26 cellular contexts compared by ENCODE assay signal in the genomic region with DNA sequence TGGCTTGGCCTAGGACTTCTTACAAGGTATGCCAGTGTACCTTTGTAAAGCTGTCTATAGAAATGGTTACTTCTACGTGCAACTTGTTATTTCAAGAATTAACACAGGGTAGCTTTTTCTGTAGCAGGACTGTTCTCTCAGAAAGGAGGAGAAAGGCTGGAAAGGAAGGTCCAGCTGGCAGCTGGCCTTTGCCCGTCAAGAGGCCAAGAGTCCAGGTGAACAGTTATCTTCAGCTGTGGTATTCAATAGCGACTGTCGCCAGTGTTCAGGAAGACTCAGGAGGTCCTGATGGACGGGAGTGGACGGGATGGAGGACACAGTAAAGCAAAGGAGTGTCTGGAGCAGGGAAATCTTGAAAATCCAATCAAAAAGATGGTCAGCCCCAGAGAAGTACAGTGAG. TPM values are rescaled to one million over a fixed set of nuclear protein-coding genes. Genes with fewer than 3 reads are reported as not detected.
A peak's percentile ranks its signal among the peaks of the same experiment; 100 is the strongest.
DNase-seq lines count a peak whose midpoint lies in the region; ATAC-seq and TF ChIP-seq lines count a peak whose summit lies in the region.
"Had no signal": no experiment of that assay in that cellular context is flagged by ENCODE, and none has a peak within 500 bp of the region (broad histone marks: within the 10 kb centered on the region; RNA-seq: fewer than 3 reads in every experiment).

No MANE protein-coding gene starts in this region.

- H3K9me3 Mint-ChIP-seq in activated naive CD8-positive, alpha-beta T cell (ENCODE audit: low read depth) = no peaks in the 10 kb centered on the region
- H3K9me3 Mint-ChIP-seq in activated naive CD8-positive, alpha-beta T cell treated with anti-CD3 and anti-CD28 coated beads, Interleukin-2, amount 50 U/mL, for 24 hours = no peaks in the 10 kb centered on the region
- no peaks in the 10 kb centered on the region for H3K9me3 Mint-ChIP-seq in IgD-negative memory B cell
- H3K9me3 Mint-ChIP-seq: CD4-positive, CD25-positive, alpha-beta regulatory T cell had no signal

- no peaks in the 10 kb centered on the region for H3K27me3 Mint-ChIP-seq in activated naive CD8-positive, alpha-beta T cell
- no peaks in the 10 kb centered on the region for H3K27me3 Mint-ChIP-seq in activated naive CD8-positive, alpha-beta T cell treated with anti-CD3 and anti-CD28 coated beads, Interleukin-2, amount 50 U/mL, for 24 hours
- H3K27me3 Mint-ChIP-seq in IgD-negative memory B cell = no peaks in the 10 kb centered on the region
- H3K27me3 Mint-ChIP-seq: CD4-positive, CD25-positive, alpha-beta regulatory T cell had no signal

- H3K4me1 ChIP-seq in right lobe of liver = peaks cover 0 to 16% (median 8%) of the 10 kb centered on the region in 4 donors
- H3K4me1 ChIP-seq: Caco-2, SJCRH30 had no signal

- peaks cover 10% of the 10 kb centered on the region for H3K36me3 Mint-ChIP-seq in activated naive CD8-positive, alpha-beta T cell
- H3K36me3 Mint-ChIP-seq in activated naive CD8-positive, alpha-beta T cell treated with anti-CD3 and anti-CD28 coated beads, Interleukin-2, amount 50 U/mL, for 24 hours (ENCODE audit: low read depth) = peaks cover 14% of the 10 kb centered on the region
- peaks cover 7% of the 10 kb centered on the region for H3K36me3 Mint-ChIP-seq in IgD-negative memory B cell

- H3K4me3 ChIP-seq in right lobe of liver = no peak overlapping the region
- H3K4me3 ChIP-seq: BLaER1, SJCRH30 had no signal

- no peak overlapping the region for H3K27ac ChIP-seq in right lobe of liver
- H3K27ac ChIP-seq: BLaER1, SJCRH30 had no signal

- no peak overlapping the region for H3K4me3 Mint-ChIP-seq in activated naive CD8-positive, alpha-beta T cell
- H3K4me3 Mint-ChIP-seq in activated naive CD8-positive, alpha-beta T cell treated with anti-CD3 and anti-CD28 coated beads, Interleukin-2, amount 50 U/mL, for 24 hours = no peak overlapping the region
- H3K4me3 Mint-ChIP-seq in IgD-negative memory B cell = peak overlapping the region in 1 of 4 donors; percentile 72

- TF ChIP-seq POLR2A in right lobe of liver (IDR thresholded peaks at IDR 0.05) = no peak

- H3K27ac Mint-ChIP-seq in activated naive CD8-positive, alpha-beta T cell = peak overlapping the region; percentile 68
- H3K27ac Mint-ChIP-seq in activated naive CD8-positive, alpha-beta T cell treated with anti-CD3 and anti-CD28 coated beads, Interleukin-2, amount 50 U/mL, for 24 hours = no peak overlapping the region
- peak overlapping the region; percentile 2 to 62 (median 34) for H3K27ac Mint-ChIP-seq in IgD-negative memory B cell

- WGBS in right lobe of liver (ENCODE audit: insufficient coverage, low coverage, low lambda C conversion rate, missing lambda C conversion rate) = 18% methylated on average over 5 of the region's 6 CpGs

- no peaks in the 10 kb centered on the region for H3K27me3 ChIP-seq in right lobe of liver
- H3K27me3 ChIP-seq: BLaER1, SJCRH30 had no signal

- no peak for TF ChIP-seq CTCF in right lobe of liver (IDR thresholded peaks at IDR 0.05)

- intact Hi-C loops in right lobe of liver (cut with DNase I) = no loop called here

- no peak for ATAC-seq in activated naive CD8-positive, alpha-beta T cell treated with anti-CD3 and anti-CD28 coated beads, Interleukin-2, amount 50 U/mL, for 24 hours
- ATAC-seq in right lobe of liver (peak in 1 of 4 donors; percentile 9), GM21526 (IDR thresholded peaks at IDR 0.05; ENCODE audit: low FRiP score, unreplicated experiment) (no peak)
- ATAC-seq: HCT116, Right ventricle myocardium inferior, SK-N-SH treated with all-trans-retinoic acid at 6 μM for 48 hours had no signal

- DNase-seq in activated naive CD8-positive, alpha-beta T cell treated with anti-CD3 and anti-CD28 coated beads, Interleukin-2, amount 50 U/mL, for 24 hours = no peak
- peak; percentile 35 to 68 (median 66) for DNase-seq in right lobe of liver
- DNase-seq in activated effector memory CD4-positive, alpha-beta T cell treated with anti-CD3 and anti-CD28 coated beads, Interleukin-2, amount 50 U/mL, for 16 hours = no peak
- DNase-seq in RKO (ENCODE audit: low spot score) = no peak
- DNase-seq: 8988T; Caco-2; CD4-positive, CD25-positive, alpha-beta regulatory T cell; KBM-7; MV-4-11; NCI-H1105 treated with DMSO at 0.1 percent for 48 hours; NCI-H146; NCI-H1930; NCI-H2107; NCI-H524; NCI-H774; SJCRH30 had no signal

- H3K9me3 ChIP-seq in right lobe of liver = no peaks in the 10 kb centered on the region
- H3K9me3 ChIP-seq: BLaER1, Caco-2, SJCRH30 had no signal

- H3K4me1 Mint-ChIP-seq in activated naive CD8-positive, alpha-beta T cell (ENCODE audit: low read depth) = peaks cover 38% of the 10 kb centered on the region
- peaks cover 19% of the 10 kb centered on the region for H3K4me1 Mint-ChIP-seq in activated naive CD8-positive, alpha-beta T cell treated with anti-CD3 and anti-CD28 coated beads, Interleukin-2, amount 50 U/mL, for 24 hours
- peaks cover 13 to 22% (median 14%) of the 10 kb centered on the region in 3 donors for H3K4me1 Mint-ChIP-seq in IgD-negative memory B cell

- H3K36me3 ChIP-seq in right lobe of liver = peaks cover 0 to 17% (median 6%) of the 10 kb centered on the region in 4 donors
- H3K36me3 ChIP-seq: SJCRH30 had no signal

RNA-seq across cellular contexts. Expression of a gene that starts 4.7 kb away (rescaled TPM):
- polyA plus RNA-seq in IgD-negative memory B cell = 18.9 TPM
- 100 to 1,000 TPM in 2 of 6 experiments, 10 to 100 TPM in 4; 82.4 to 199 (median 94.1) TPM for total RNA-seq in right lobe of liver

RNA-seq across cellular contexts. Expression of a gene that starts 31.2 kb away (rescaled TPM):
- polyA plus RNA-seq in IgD-negative memory B cell = 0.23 TPM
- total RNA-seq in right lobe of liver = 100 to 1,000 TPM in 2 of 6 experiments, 10 to 100 TPM in 4; 48.1 to 130 (median 75.8) TPM
- total RNA-seq: Caco-2, HT1080, LHCN-M2, RPMI7951, SJCRH30 had no signal

Comparison
In these comparisons a context has a peak if more than half of its experiments do, and no peak if none do; other contexts are left out.
1. DNase-seq: peak in right lobe of liver (3 of 3); none in activated naive CD8-positive, alpha-beta T cell treated with anti-CD3 and anti-CD28 coated beads, Interleukin-2, amount 50 U/mL, for 24 hours (single experiment), activated effector memory CD4-positive, alpha-beta T cell treated with anti-CD3 and anti-CD28 coated beads, Interleukin-2, amount 50 U/mL, for 16 hours (single experiment) and RKO (single experiment).